Comparison of ENCODE assay signal across 9 cellular contexts in the genomic region with DNA sequence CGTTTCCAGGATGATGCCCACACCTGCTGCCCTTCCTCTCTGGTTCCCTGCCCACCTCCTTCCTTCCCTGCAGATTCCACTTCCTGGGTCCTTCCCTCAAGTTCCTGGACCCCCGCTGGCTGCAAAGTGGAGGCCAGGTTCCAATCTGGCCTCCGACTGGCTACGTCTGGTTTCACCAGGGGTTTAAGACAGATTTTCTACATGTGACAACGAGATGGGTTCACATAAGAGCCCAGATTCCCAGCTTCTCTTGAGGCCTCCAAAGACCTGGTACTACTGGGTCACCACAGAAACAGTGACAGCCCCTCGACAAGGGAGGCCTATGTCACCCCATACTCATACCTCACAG. TPM values are rescaled to one million over a fixed set of nuclear protein-coding genes. Genes with fewer than 3 reads are reported as not detected.
A peak's percentile ranks its signal among the peaks of the same experiment; 100 is the strongest.
DNase-seq lines count a peak whose midpoint lies in the region; ATAC-seq and TF ChIP-seq lines count a peak whose summit lies in the region.
"Had no signal": no experiment of that assay in that cellular context is flagged by ENCODE, and none has a peak within 500 bp of the region (broad histone marks: within the 10 kb centered on the region; RNA-seq: fewer than 3 reads in every experiment).

No MANE protein-coding gene starts in this region.

- H3K4me3 Mint-ChIP-seq in activated CD4-positive, alpha-beta memory T cell treated with anti-CD3 and anti-CD28 coated beads, Interleukin-2, amount 10 ng/mL, durations not matched to agents 7 days and 5 days: peak overlapping the region; percentile 85

- H3K27ac ChIP-seq in spleen: peak overlapping the region in 5 of 8 donors; percentile 42 to 96 (median 94)

- H3K4me1 Mint-ChIP-seq in activated CD4-positive, alpha-beta memory T cell treated with anti-CD3 and anti-CD28 coated beads, Interleukin-2, amount 10 ng/mL, durations not matched to agents 7 days and 5 days: peaks cover 33% of the 10 kb centered on the region

- H3K36me3 Mint-ChIP-seq in activated CD4-positive, alpha-beta memory T cell treated with anti-CD3 and anti-CD28 coated beads, Interleukin-2, amount 10 ng/mL, durations not matched to agents 7 days and 5 days (ENCODE audit: low read depth): peaks cover 8% of the 10 kb centered on the region

- DNase-seq in HFF-Myc (ENCODE audit: extremely low read depth, low read depth): no peak
- DNase-seq in activated CD4-positive, alpha-beta memory T cell treated with anti-CD3 and anti-CD28 coated beads, Interleukin-2, amount 10 ng/mL, durations not matched to agents 7 days and 5 days: no peak
- peak; percentile 63 for DNase-seq in spleen
- DNase-seq in SHP77 treated with DMSO at 0.1 percent for 48 hours (lab: John Stamatoyannopoulos, UW): no peak
- DNase-seq in activated gamma-delta T cell (lab: John Stamatoyannopoulos, UW): no peak
- DNase-seq: activated CD4-positive, alpha-beta T cell treated with anti-CD3 and anti-CD28 coated beads, Interleukin-2, amount 50 U/mL, for 4 hours; foreskin melanocyte had no signal

- ATAC-seq in GM18861 (IDR thresholded peaks at IDR 0.05; ENCODE audit: unreplicated experiment): no peak

- CTCF ChIA-PET in activated CD4-positive, alpha-beta memory T cell treated with anti-CD3 and anti-CD28 coated beads, Interleukin-2, amount 10 ng/mL, durations not matched to agents 7 days and 5 days (lab: Charles Lee): no interaction called here

- H3K27me3 ChIP-seq in iPS-15b (ENCODE audit: control insufficient read depth, insufficient read depth, low read length) (no peaks in the 10 kb centered on the region), spleen (replicated peaks in 1 of 7) (no peaks in the 10 kb centered on the region)

- H3K4me1 ChIP-seq in iPS-15b (ENCODE audit: control insufficient read depth, insufficient read depth, low read length) (peaks cover 8% of the 10 kb centered on the region), spleen (peaks cover 28 to 68% (median 56%) of the 10 kb centered on the region in 6 donors)

- no peak overlapping the region for H3K9ac ChIP-seq in iPS-15b (ENCODE audit: low read depth, low read length)

- H3K9me3 Mint-ChIP-seq in activated CD4-positive, alpha-beta memory T cell treated with anti-CD3 and anti-CD28 coated beads, Interleukin-2, amount 10 ng/mL, durations not matched to agents 7 days and 5 days: no peaks in the 10 kb centered on the region

- intact Hi-C loops in spleen (cut with DNase I; ENCODE audit: low total_unique reads): loop anchor here (10.0 kb wide), 1 partner anchor 50 kb away; a partner anchor contains a TSS

- TF ChIP-seq CTCF in HFF-Myc (IDR thresholded peaks at IDR 0.05; ENCODE audit: low read depth, low read length, missing control alignments): no peak
- TF ChIP-seq CTCF in spleen (IDR thresholded peaks at IDR 0.05 in 8 of 11, conservative IDR thresholded peaks at IDR 0.05 in 3 of 11): no peak

- 70 to 87% (median 73%) methylated on average over 5 to 6 of the region's 6 CpGs for WGBS in spleen, 5 donors

- POLR2A ChIA-PET in activated CD4-positive, alpha-beta memory T cell treated with anti-CD3 and anti-CD28 coated beads, Interleukin-2, amount 10 ng/mL, durations not matched to agents 7 days and 5 days (lab: Charles Lee): interaction anchor here (1.5 to 4.9 kb wide), 5 partner anchors 9 to 72 kb away, joined by 3 to 37 read pairs (median 6); a partner anchor contains a TSS

- H3K36me3 ChIP-seq in iPS-15b (ENCODE audit: control insufficient read depth, insufficient read depth, low read length) (peaks cover 8% of the 10 kb centered on the region), spleen (peaks cover 0 to 21% (median 18%) of the 10 kb centered on the region in 6 donors)

- H3K9me3 ChIP-seq in iPS-15b (ENCODE audit: control insufficient read depth, insufficient read depth, low read length) (no peaks in the 10 kb centered on the region), spleen (no peaks in the 10 kb centered on the region)

- peak overlapping the region; percentile 81 for H3K27ac Mint-ChIP-seq in activated CD4-positive, alpha-beta memory T cell treated with anti-CD3 and anti-CD28 coated beads, Interleukin-2, amount 10 ng/mL, durations not matched to agents 7 days and 5 days

- H3K4me3 ChIP-seq in HFF-Myc (replicated peaks; ENCODE audit: low read depth, low read length) (peak overlapping the region; percentile 76), iPS-15b (ENCODE audit: low read depth, low read length) (peak overlapping the region; percentile 64), spleen (peak overlapping the region in 2 of 8 donors; percentile 75 to 76)

- H3K27me3 Mint-ChIP-seq in activated CD4-positive, alpha-beta memory T cell treated with anti-CD3 and anti-CD28 coated beads, Interleukin-2, amount 10 ng/mL, durations not matched to agents 7 days and 5 days: no peaks in the 10 kb centered on the region

- TF ChIP-seq POLR2A in spleen (IDR thresholded peaks at IDR 0.05): no peak

RNA-seq across cellular contexts. Expression of a gene that starts 2.1 kb away (rescaled TPM):
- total RNA-seq in activated CD4-positive, alpha-beta memory T cell treated with anti-CD3 and anti-CD28 coated beads, Interleukin-2, amount 10 ng/mL, durations not matched to agents 7 days and 5 days: 10 to 100 TPM; 94.8 to 95.7 TPM
- 100 to 1,000 TPM in 2 of 7 donors, 10 to 100 TPM in 5; 76.8 to 117 (median 87.7) TPM for total RNA-seq in spleen
- polyA plus RNA-seq in spleen: 10 to 100 TPM; 34.9 to 49.3 (median 35.8) TPM

RNA-seq across cellular contexts. Expression of a gene that starts 10.8 kb away (rescaled TPM):
- total RNA-seq in activated CD4-positive, alpha-beta memory T cell treated with anti-CD3 and anti-CD28 coated beads, Interleukin-2, amount 10 ng/mL, durations not matched to agents 7 days and 5 days: 1 to 10 TPM; 2.1 to 3.3 TPM
- total RNA-seq in spleen: 10 to 100 TPM in 3 of 7 donors, 1 to 10 TPM in 4; 4.0 to 24.2 (median 9.2) TPM
- 10 to 100 TPM in 1 of 3 donors, 1 to 10 TPM in 2; 3.1 to 14.9 (median 3.8) TPM for polyA plus RNA-seq in spleen

RNA-seq across cellular contexts. Expression of a gene that starts 16.1 kb away (rescaled TPM):
- 100 to 1,000 TPM; 178 to 183 TPM for total RNA-seq in activated CD4-positive, alpha-beta memory T cell treated with anti-CD3 and anti-CD28 coated beads, Interleukin-2, amount 10 ng/mL, durations not matched to agents 7 days and 5 days
- 100 to 1,000 TPM; 241 to 328 (median 311) TPM for total RNA-seq in spleen
- 100 to 1,000 TPM; 105 to 185 (median 126) TPM for polyA plus RNA-seq in spleen

RNA-seq across cellular contexts. Expression of a gene that starts 54.0 kb away (rescaled TPM):
- 10 to 100 TPM; 17.0 to 19.5 TPM for total RNA-seq in activated CD4-positive, alpha-beta memory T cell treated with anti-CD3 and anti-CD28 coated beads, Interleukin-2, amount 10 ng/mL, durations not matched to agents 7 days and 5 days
- total RNA-seq in spleen: 10 to 100 TPM; 46.2 to 88.4 (median 48.0) TPM
- polyA plus RNA-seq in spleen: 100 to 1,000 TPM in 1 of 3 donors, 10 to 100 TPM in 2; 34.9 to 107 (median 58.7) TPM
